ENCODE assay signal across 8 cellular contexts in genomic region chr9:137411670-137412380, GRCh38. TPM values are rescaled to one million over a fixed set of nuclear protein-coding genes. Genes with fewer than 3 reads are reported as not detected.
A peak's percentile ranks its signal among the peaks of the same experiment; 100 is the strongest.
DNase-seq lines count a peak whose midpoint lies in the region; ATAC-seq lines count a peak whose summit lies in the region.

No MANE protein-coding gene starts in this region.

- ATAC-seq in Right ventricle myocardium superior (ENCODE audit: poor library complexity) (peak; percentile 4), GM19023 (IDR thresholded peaks at IDR 0.05; ENCODE audit: unreplicated experiment) (no peak)

- CTCF ChIA-PET in activated CD4-positive, alpha-beta memory T cell treated with anti-CD3 and anti-CD28 coated beads, Interleukin-2, amount 10 ng/mL, durations not matched to agents 7 days and 5 days (lab: Charles Lee), result interaction anchor here (0.8 kb wide), 1 partner anchor 11 kb away, joined by 3 read pairs; the partner anchor contains the start of genes EXD3 and NOXA1

- H3K36me3 Mint-ChIP-seq in activated CD4-positive, alpha-beta memory T cell treated with anti-CD3 and anti-CD28 coated beads, Interleukin-2, amount 10 ng/mL, durations not matched to agents 7 days and 5 days (ENCODE audit: low read depth), result no peaks in the 10 kb centered on the region

- H3K27ac Mint-ChIP-seq in activated CD4-positive, alpha-beta memory T cell treated with anti-CD3 and anti-CD28 coated beads, Interleukin-2, amount 10 ng/mL, durations not matched to agents 7 days and 5 days, result no peak overlapping the region

- H3K9me3 Mint-ChIP-seq in activated CD4-positive, alpha-beta memory T cell treated with anti-CD3 and anti-CD28 coated beads, Interleukin-2, amount 10 ng/mL, durations not matched to agents 7 days and 5 days, result no peaks in the 10 kb centered on the region

- POLR2A ChIA-PET in activated CD4-positive, alpha-beta memory T cell treated with anti-CD3 and anti-CD28 coated beads, Interleukin-2, amount 10 ng/mL, durations not matched to agents 7 days and 5 days (lab: Charles Lee), result interaction anchor here (0.8 to 1.6 kb wide), 2 partner anchors 11 kb away, joined by 3 to 5 read pairs; partner anchors contain the start of genes EXD3 and NOXA1

- DNase-seq in GDM1 (lab: John Stamatoyannopoulos, UW) (peak; percentile 74), HT1080 (ENCODE audit: low read depth) (peak; percentile 95), Right ventricle myocardium superior (peak; percentile 81), Ammon's horn (ENCODE audit: low spot score) (no peak), DMS53 (lab: John Stamatoyannopoulos, UW) (no peak)
- peak; percentile 66 for DNase-seq in activated CD4-positive, alpha-beta memory T cell treated with anti-CD3 and anti-CD28 coated beads, Interleukin-2, amount 10 ng/mL, durations not matched to agents 7 days and 5 days
- DNase-seq in stimulated activated CD4-positive, alpha-beta T cell treated with anti-CD3 and anti-CD28 coated beads, Interleukin-2, amount 100 ng/mL, for 24 hours, result peak; percentile 34 to 59

- H3K4me3 Mint-ChIP-seq in activated CD4-positive, alpha-beta memory T cell treated with anti-CD3 and anti-CD28 coated beads, Interleukin-2, amount 10 ng/mL, durations not matched to agents 7 days and 5 days, result no peak overlapping the region

- intact Hi-C loops in Right ventricle myocardium superior (cut with DNase I), result no loop called here

- H3K27me3 Mint-ChIP-seq in activated CD4-positive, alpha-beta memory T cell treated with anti-CD3 and anti-CD28 coated beads, Interleukin-2, amount 10 ng/mL, durations not matched to agents 7 days and 5 days, result no peaks in the 10 kb centered on the region

- H3K4me1 Mint-ChIP-seq in activated CD4-positive, alpha-beta memory T cell treated with anti-CD3 and anti-CD28 coated beads, Interleukin-2, amount 10 ng/mL, durations not matched to agents 7 days and 5 days, result peaks cover 23% of the 10 kb centered on the region

RNA-seq across cellular contexts. Expression of gene EXD3, which starts 11.1 kb away (rescaled TPM):
- total RNA-seq in HT1080 (2014; rRNA removed; shearing (Covaris generic)), result 3.5 and 4.7 TPM in 2 replicates
- polyA plus RNA-seq in HT1080 (2015; cell fraction: cytosol; rRNA removed), result 5.8 and 6.0 TPM in 2 replicates
- 9.7 and 12.1 TPM in 2 replicates for polyA plus RNA-seq in HT1080 (2015; cell fraction: nucleus; rRNA removed)
- 10 to 100 TPM; 17.9 to 18.1 TPM for total RNA-seq in activated CD4-positive, alpha-beta memory T cell treated with anti-CD3 and anti-CD28 coated beads, Interleukin-2, amount 10 ng/mL, durations not matched to agents 7 days and 5 days
- 6.9 TPM for total RNA-seq in Right ventricle myocardium superior

RNA-seq across cellular contexts. Expression of gene NOXA1, which starts 11.4 kb away (rescaled TPM):
- total RNA-seq in HT1080 (2014; rRNA removed; shearing (Covaris generic)), result 0.10 TPM in 1 of 2 replicates, not detected in the other
- polyA plus RNA-seq in HT1080 (2015; cell fraction: cytosol; rRNA removed), result 0.08 and 0.58 TPM in 2 replicates
- 1.2 and 2.8 TPM in 2 replicates for polyA plus RNA-seq in HT1080 (2015; cell fraction: nucleus; rRNA removed)
- under 1 TPM; 0.50 to 0.73 TPM for total RNA-seq in activated CD4-positive, alpha-beta memory T cell treated with anti-CD3 and anti-CD28 coated beads, Interleukin-2, amount 10 ng/mL, durations not matched to agents 7 days and 5 days
- total RNA-seq in Right ventricle myocardium superior, result 1.7 TPM

RNA-seq across cellular contexts. Expression of gene ENTPD8, which starts 29.3 kb away (rescaled TPM):
- not detected in 2 replicates for total RNA-seq in HT1080 (2014; rRNA removed; shearing (Covaris generic))
- polyA plus RNA-seq in HT1080 (2015; cell fraction: cytosol; rRNA removed), result not detected in 2 replicates
- polyA plus RNA-seq in HT1080 (2015; cell fraction: nucleus; rRNA removed), result 0.11 TPM in 1 of 2 replicates, not detected in the other
- not detected for total RNA-seq in activated CD4-positive, alpha-beta memory T cell treated with anti-CD3 and anti-CD28 coated beads, Interleukin-2, amount 10 ng/mL, durations not matched to agents 7 days and 5 days
- not detected for total RNA-seq in Right ventricle myocardium superior

RNA-seq across cellular contexts. Expression of gene NSMF, which starts 47.3 kb away (rescaled TPM):
- total RNA-seq in HT1080 (2014; rRNA removed; shearing (Covaris generic)), result 34.5 and 40.0 TPM in 2 replicates
- 46.5 and 49.6 TPM in 2 replicates for polyA plus RNA-seq in HT1080 (2015; cell fraction: cytosol; rRNA removed)
- polyA plus RNA-seq in HT1080 (2015; cell fraction: nucleus; rRNA removed), result 76.9 and 81.3 TPM in 2 replicates
- total RNA-seq in activated CD4-positive, alpha-beta memory T cell treated with anti-CD3 and anti-CD28 coated beads, Interleukin-2, amount 10 ng/mL, durations not matched to agents 7 days and 5 days, result 10 to 100 TPM; 29.0 to 31.9 TPM
- total RNA-seq in Right ventricle myocardium superior, result 10.0 TPM

Comparison
In these comparisons a context has a peak if more than half of its experiments do, and no peak if none do; other contexts are left out.
1. DNase-seq: peak in GDM1 (single experiment), HT1080 (single experiment), activated CD4-positive, alpha-beta memory T cell treated with anti-CD3 and anti-CD28 coated beads, Interleukin-2, amount 10 ng/mL, durations not matched to agents 7 days and 5 days (single experiment), Right ventricle myocardium superior (single experiment) and stimulated activated CD4-positive, alpha-beta T cell treated with anti-CD3 and anti-CD28 coated beads, Interleukin-2, amount 100 ng/mL, for 24 hours (2 of 2); none in Ammon's horn (single experiment) and DMS53 (single experiment).